Comparison of ENCODE assay signal across 31 cellular contexts in genomic region chr14:92368001-92368400, GRCh38. TPM values are rescaled to one million over a fixed set of nuclear protein-coding genes. Genes with fewer than 3 reads are reported as not detected.
"Had no signal": no experiment of that assay in that cellular context is flagged by ENCODE, and none has a peak within 500 bp of the region (broad histone marks: within the 10 kb centered on the region; RNA-seq: fewer than 3 reads in every experiment).

No MANE protein-coding gene starts in this region.

- H3K4me1 ChIP-seq: breast epithelium, esophagus squamous epithelium, gastrocnemius medialis, heart left ventricle had no signal

- H3K9me3 ChIP-seq: ascending aorta, breast epithelium, esophagus squamous epithelium, gastrocnemius medialis, heart left ventricle had no signal

- DNase-seq: activated CD4-positive, alpha-beta memory T cell treated with anti-CD3 and anti-CD28 coated beads, Interleukin-2, amount 10 ng/mL, durations not matched to agents 7 days and 5 days; activated CD4-positive, alpha-beta T cell treated with anti-CD3 and anti-CD28 coated beads for 36 hours; activated CD4-positive, alpha-beta T cell treated with anti-CD3 and anti-CD28 coated beads, Interleukin-2, amount 10 ng/mL, durations not matched to agents 7 days and 5 days; activated CD4-positive, alpha-beta T cell treated with anti-CD3 and anti-CD28 coated beads, Interleukin-2, amount 50 U/mL, for 4 hours; activated CD4-positive, CD25-positive, alpha-beta regulatory T cell; activated CD4-positive, CD25-positive, alpha-beta regulatory T cell treated with anti-CD3 and anti-CD28 coated beads, Interleukin-2, amount 50 U/mL, for 72 hours; activated CD8-positive, alpha-beta memory T cell treated with anti-CD3 and anti-CD28 coated beads, Interleukin-2, amount 50 U/mL, for 48 hours; activated gamma-delta T cell; activated naive CD4-positive, alpha-beta T cell; activated naive CD4-positive, alpha-beta T cell treated with anti-CD3 and anti-CD28 coated beads, Interleukin-2, amount 10 ng/mL, durations not matched to agents 7 days and 5 days; activated naive CD8-positive, alpha-beta T cell treated with anti-CD3 and anti-CD28 coated beads, Interleukin-2, amount 10 ng/mL, durations not matched to agents 7 days and 5 days; activated T-cell treated with anti-CD3 and anti-CD28 coated beads for 4 hours; activated T-cell treated with anti-CD3 and anti-CD28 coated beads, Interleukin-2, amount 50 U/mL, for 24 hours; activated T-cell treated with anti-CD3 and anti-CD28 coated beads, Interleukin-2, amount 50 U/mL, for 72 hours; cortex of kidney; dermis blood vessel endothelial cell; effector CD4-positive, alpha-beta T cell; effector memory CD8-positive, alpha-beta T cell; esophagus squamous epithelium; gastrocnemius medialis; glutamatergic neuron; heart left ventricle; T-helper 2 cell had no signal

- H3K27me3 ChIP-seq: ascending aorta had no signal

- H3K36me3 ChIP-seq: ascending aorta, breast epithelium, esophagus squamous epithelium, gastrocnemius medialis, heart left ventricle had no signal

- H3K27ac ChIP-seq: ascending aorta, breast epithelium, epithelial cell of prostate, esophagus squamous epithelium, gastrocnemius medialis, heart left ventricle had no signal

- FAIRE-seq: colon had no signal

- H3K4me3 ChIP-seq: ascending aorta, breast epithelium, esophagus squamous epithelium, gastrocnemius medialis, heart left ventricle had no signal

RNA-seq across cellular contexts. Expression of gene SLC24A4, which starts 45.0 kb away (rescaled TPM):
- total RNA-seq: activated CD4-positive, alpha-beta memory T cell treated with anti-CD3 and anti-CD28 coated beads, Interleukin-2, amount 10 ng/mL, durations not matched to agents 7 days and 5 days; activated CD4-positive, alpha-beta T cell treated with anti-CD3 and anti-CD28 coated beads for 36 hours; activated CD4-positive, alpha-beta T cell treated with anti-CD3 and anti-CD28 coated beads, Interleukin-2, amount 10 ng/mL, durations not matched to agents 7 days and 5 days; activated naive CD4-positive, alpha-beta T cell treated with anti-CD3 and anti-CD28 coated beads, Interleukin-2, amount 50 U/mL, for 72 hours; activated naive CD8-positive, alpha-beta T cell treated with anti-CD3 and anti-CD28 coated beads, Interleukin-2, amount 10 ng/mL, durations not matched to agents 7 days and 5 days; activated T-cell treated with anti-CD3 and anti-CD28 coated beads, Interleukin-2, amount 50 U/mL, for 72 hours; ascending aorta; cardiac septum; fibroblast of lung; fibroblast of villous mesenchyme had no signal
